ENCODE assay signal across 8 cellular contexts in genomic region chr19:7903244-7904073, GRCh38. TPM values are rescaled to one million over a fixed set of nuclear protein-coding genes. Genes with fewer than 3 reads are reported as not detected.
DNase-seq lines count a peak whose midpoint lies in the region; ATAC-seq and TF ChIP-seq lines count a peak whose summit lies in the region.

MAP2K7 (plus strand) TSS chr19:7903877; CDS start chr19:7903945, 68 bp downstream.

- peak; percentile 83 for ATAC-seq in HG02623 (IDR thresholded peaks at IDR 0.05; ENCODE audit: unreplicated experiment)
- ATAC-seq in activated naive CD4-positive, alpha-beta T cell treated with anti-CD3 and anti-CD28 coated beads, Interleukin-2, amount 50 U/mL, for 72 hours, result peak; percentile 80 to 86

- H3K27ac Mint-ChIP-seq in activated naive CD4-positive, alpha-beta T cell treated with anti-CD3 and anti-CD28 coated beads, Interleukin-2, amount 50 U/mL, for 72 hours, result peak within 1 kb of the TSS; percentile 96 to 97

- peak within 1 kb of the TSS; percentile 98 for H3K4me3 ChIP-seq in GM12864 (ENCODE audit: low read depth, low read length)

- H3K36me3 Mint-ChIP-seq in activated naive CD4-positive, alpha-beta T cell treated with anti-CD3 and anti-CD28 coated beads, Interleukin-2, amount 50 U/mL, for 72 hours, result peaks cover 10% of the 10 kb centered on the region in 2 donors

- H3K9me3 Mint-ChIP-seq in activated naive CD4-positive, alpha-beta T cell treated with anti-CD3 and anti-CD28 coated beads, Interleukin-2, amount 50 U/mL, for 72 hours, result no peaks in the 10 kb centered on the region

- H3K27ac ChIP-seq in temporal lobe (ENCODE audit: low read depth, low read length), result peak within 1 kb of the TSS; percentile 78

- DNase-seq in GM12864 (ENCODE audit: low read depth), result peak; percentile 96
- DNase-seq in NCI-H1092 treated with DMSO at 0.1 percent for 48 hours (lab: John Stamatoyannopoulos, UW), result peak; percentile 99
- peak; percentile 95 for DNase-seq in SKM-1 (lab: John Stamatoyannopoulos, UW; ENCODE audit: unreplicated experiment)
- DNase-seq in activated naive CD4-positive, alpha-beta T cell treated with anti-CD3 and anti-CD28 coated beads, Interleukin-2, amount 50 U/mL, for 72 hours (ENCODE audit: low spot score in 2 of 2), result peak; percentile 100
- DNase-seq in glomerular endothelial cell (ENCODE audit: extremely low read depth, low read depth, low spot score), result peak; percentile 90
- peak; percentile 96 for DNase-seq in occipital lobe (lab: John Stamatoyannopoulos, UW)

- peak; percentile 55 for TF ChIP-seq CTCF in GM12864 (IDR thresholded peaks at IDR 0.05; ENCODE audit: low read depth, low read length, missing control alignments)

RNA-seq across cellular contexts. Expression of gene MAP2K7, which starts in this region (rescaled TPM):
- 10 to 100 TPM; 38.4 to 55.3 TPM for total RNA-seq in activated naive CD4-positive, alpha-beta T cell treated with anti-CD3 and anti-CD28 coated beads, Interleukin-2, amount 50 U/mL, for 72 hours
- total RNA-seq in glomerular endothelial cell (10.6 and 16.5 TPM in 2 replicates), occipital lobe (6.7 TPM), temporal lobe (7.1 TPM)

Comparison
In these comparisons a context has a peak if more than half of its experiments do, and no peak if none do; other contexts are left out.
1. Peak in every context shown above with its lines: DNase-seq, ATAC-seq, H3K4me3 ChIP-seq and H3K27ac ChIP-seq.